In the genomic region with DNA sequence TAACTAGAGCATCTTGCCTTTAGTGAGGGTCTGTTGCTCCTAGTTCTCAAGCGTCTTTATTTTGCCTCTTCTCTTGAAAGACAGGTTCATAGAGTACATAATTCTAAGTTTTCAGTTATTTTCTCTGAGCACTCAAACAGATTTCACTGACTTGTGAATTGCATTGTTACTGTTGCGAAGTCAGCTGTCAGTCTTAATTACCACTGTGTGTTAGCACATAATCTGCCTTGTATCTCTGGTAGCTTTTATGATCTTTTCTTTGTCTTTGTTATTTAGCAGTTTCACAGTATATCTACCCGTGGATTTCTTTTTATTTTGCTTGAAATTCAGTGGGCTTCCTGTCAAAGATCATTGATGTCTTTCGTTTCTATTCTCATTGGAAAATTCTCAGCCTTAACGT, we compare ENCODE assay signal across 25 cellular contexts.
DNase-seq lines count a peak whose midpoint lies in the region; ATAC-seq, FAIRE-seq and TF ChIP-seq lines count a peak whose summit lies in the region.
"Had no signal": no experiment of that assay in that cellular context is flagged by ENCODE, and none has a peak within 500 bp of the region (broad histone marks: within the 10 kb centered on the region; RNA-seq: fewer than 3 reads in every experiment).

No MANE protein-coding gene starts in this region.

- H3K36me3 ChIP-seq in HEK293 (ENCODE audit: control insufficient read depth in 2 of 2, insufficient read depth in 1 of 2, low read length in 2 of 2) = no peaks in the 10 kb centered on the region
- H3K36me3 ChIP-seq: BE2C; BLaER1 treated with 17β-estradiol and CSF1 and Interleukin-3, amounts not matched to agents 10 nM and 100 nM had no signal

- peaks cover 4% of the 10 kb centered on the region; the same call in 1 of the 2 replicates for H3K27me3 Mint-ChIP-seq in WTC11 (ENCODE audit: low read depth)
- H3K27me3 Mint-ChIP-seq: CD4-positive, alpha-beta T cell had no signal

- peaks cover 16% of the 10 kb centered on the region for H3K9me3 Mint-ChIP-seq in WTC11

- DNase-seq in DMS53 (lab: John Stamatoyannopoulos, UW) = peak; percentile 9
- DNase-seq in DMS53 treated with DMSO at 0.1 percent for 48 hours (lab: John Stamatoyannopoulos, UW; ENCODE audit: unreplicated experiment) = no peak
- no peak for DNase-seq in WTC11 (ENCODE audit: low spot score)
- no peak for DNase-seq in frontal cortex (ENCODE audit: low spot score in 2 of 2)
- no peak for DNase-seq in MV-4-11 (lab: John Stamatoyannopoulos, UW)
- DNase-seq: AML-193; BE2C; CD4-positive, alpha-beta T cell; CD8-positive, alpha-beta memory T cell; DMS153; DMS79 treated with DMSO at 0.1 percent for 48 hours; GF-D8; GM23248; H7; HCEC 1CT; HFFc6 had no signal

- ATAC-seq in WTC11 (no peak), GM18907 (IDR thresholded peaks at IDR 0.05; ENCODE audit: unreplicated experiment) (no peak)

- TF ChIP-seq CTCF in HEK293 (tag by site-specific recombination; IDR thresholded peaks at IDR 0.05) (no peak), WTC11 (IDR thresholded peaks at IDR 0.05) (no peak)

- H3K9me3 ChIP-seq in HEK293 (ENCODE audit: control insufficient read depth, insufficient read depth, low read depth, low read length) = no peaks in the 10 kb centered on the region
- H3K9me3 ChIP-seq: BE2C had no signal

- FAIRE-seq in frontal cortex (lab: Jason Lieb, UNC) = no peak
- FAIRE-seq: A204.1, GM12892, GM19239, H1 had no signal

- H3K4me3 ChIP-seq in HEK293 (ENCODE audit: low read depth, low read length) = no peak overlapping the region
- H3K4me3 ChIP-seq: BLaER1 treated with 17β-estradiol and CSF1 and Interleukin-3, amounts not matched to agents 10 nM and 100 nM; GM23248 had no signal

- H3K27ac ChIP-seq in HEK293 (ENCODE audit: extremely low read depth, low read depth, low read length) = no peak overlapping the region
- H3K27ac ChIP-seq: 22Rv1; BLaER1 treated with 17β-estradiol and CSF1 and Interleukin-3, amounts not matched to agents 10 nM and 100 nM; GM23248 had no signal

- H3K4me3 Mint-ChIP-seq in WTC11 = no peak overlapping the region
- H3K4me3 Mint-ChIP-seq: CD4-positive, alpha-beta T cell; CD8-positive, alpha-beta memory T cell; HFFc6 had no signal

- no peaks in the 10 kb centered on the region for H3K4me1 ChIP-seq in HEK293 (ENCODE audit: control insufficient read depth, insufficient read depth, low read length)

- CTCF ChIA-PET in HEK293 (lab: Yijun Ruan, JAX) = interaction anchor here (0.6 to 1.0 kb wide), 2 partner anchors 58 to 279 kb away, joined by 3 read pairs; no protein-coding TSS in a partner anchor
- CTCF ChIA-PET in WTC11 (lab: Charles Lee) = no interaction called here

- H3K27ac Mint-ChIP-seq in WTC11 = no peak overlapping the region
- H3K27ac Mint-ChIP-seq: CD14-positive monocyte; CD4-positive, alpha-beta T cell; CD8-positive, alpha-beta memory T cell; HFFc6 had no signal

- peaks cover 6% of the 10 kb centered on the region for H3K36me3 Mint-ChIP-seq in WTC11
- H3K36me3 Mint-ChIP-seq: CD14-positive monocyte; CD8-positive, alpha-beta memory T cell had no signal

- H3K4me1 Mint-ChIP-seq in WTC11 = no peaks in the 10 kb centered on the region
- H3K4me1 Mint-ChIP-seq: CD14-positive monocyte; CD8-positive, alpha-beta memory T cell had no signal

- POLR2A ChIA-PET in HEK293 (lab: Yijun Ruan, JAX) = no interaction called here
- POLR2A ChIA-PET in WTC11 (lab: Charles Lee) = no interaction called here

TF ChIP-seq in HEK293, 187 proteins besides CTCF, POLR2A, EP300 and RAD21:
- no peak for TF ChIP-seq ZNF777 (tag by site-specific recombination; IDR thresholded peaks at IDR 0.05; ENCODE audit: borderline replicate concordance)
- TF ChIP-seq TRIM28 (IDR thresholded peaks at IDR 0.05; ENCODE audit: borderline replicate concordance, low read length) = peak; percentile 97
- TF ChIP-seq SETDB1 (IDR thresholded peaks at IDR 0.05; ENCODE audit: insufficient read length, low read length) = peak; percentile 88
- TF ChIP-seq, protein P1, sequence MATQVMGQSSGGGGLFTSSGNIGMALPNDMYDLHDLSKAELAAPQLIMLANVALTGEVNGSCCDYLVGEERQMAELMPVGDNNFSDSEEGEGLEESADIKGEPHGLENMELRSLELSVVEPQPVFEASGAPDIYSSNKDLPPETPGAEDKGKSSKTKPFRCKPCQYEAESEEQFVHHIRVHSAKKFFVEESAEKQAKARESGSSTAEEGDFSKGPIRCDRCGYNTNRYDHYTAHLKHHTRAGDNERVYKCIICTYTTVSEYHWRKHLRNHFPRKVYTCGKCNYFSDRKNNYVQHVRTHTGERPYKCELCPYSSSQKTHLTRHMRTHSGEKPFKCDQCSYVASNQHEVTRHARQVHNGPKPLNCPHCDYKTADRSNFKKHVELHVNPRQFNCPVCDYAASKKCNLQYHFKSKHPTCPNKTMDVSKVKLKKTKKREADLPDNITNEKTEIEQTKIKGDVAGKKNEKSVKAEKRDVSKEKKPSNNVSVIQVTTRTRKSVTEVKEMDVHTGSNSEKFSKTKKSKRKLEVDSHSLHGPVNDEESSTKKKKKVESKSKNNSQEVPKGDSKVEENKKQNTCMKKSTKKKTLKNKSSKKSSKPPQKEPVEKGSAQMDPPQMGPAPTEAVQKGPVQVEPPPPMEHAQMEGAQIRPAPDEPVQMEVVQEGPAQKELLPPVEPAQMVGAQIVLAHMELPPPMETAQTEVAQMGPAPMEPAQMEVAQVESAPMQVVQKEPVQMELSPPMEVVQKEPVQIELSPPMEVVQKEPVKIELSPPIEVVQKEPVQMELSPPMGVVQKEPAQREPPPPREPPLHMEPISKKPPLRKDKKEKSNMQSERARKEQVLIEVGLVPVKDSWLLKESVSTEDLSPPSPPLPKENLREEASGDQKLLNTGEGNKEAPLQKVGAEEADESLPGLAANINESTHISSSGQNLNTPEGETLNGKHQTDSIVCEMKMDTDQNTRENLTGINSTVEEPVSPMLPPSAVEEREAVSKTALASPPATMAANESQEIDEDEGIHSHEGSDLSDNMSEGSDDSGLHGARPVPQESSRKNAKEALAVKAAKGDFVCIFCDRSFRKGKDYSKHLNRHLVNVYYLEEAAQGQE (tag by site-specific recombination; IDR thresholded peaks at IDR 0.05) = no peak
TF ChIP-seq in HEK293: peak in this region for 2.

TF ChIP-seq in WTC11, 78 proteins besides CTCF, POLR2A, EP300 and RAD21:
- no peak for TF ChIP-seq CDX4 (CRISPR knock-in tag; IDR thresholded peaks at IDR 0.05; ENCODE audit: borderline replicate concordance)
- peak; percentile 94 for TF ChIP-seq ZNF317 (CRISPR knock-in tag; IDR thresholded peaks at IDR 0.05; ENCODE audit: borderline replicate concordance, low read depth)
- TF ChIP-seq, protein P2, sequence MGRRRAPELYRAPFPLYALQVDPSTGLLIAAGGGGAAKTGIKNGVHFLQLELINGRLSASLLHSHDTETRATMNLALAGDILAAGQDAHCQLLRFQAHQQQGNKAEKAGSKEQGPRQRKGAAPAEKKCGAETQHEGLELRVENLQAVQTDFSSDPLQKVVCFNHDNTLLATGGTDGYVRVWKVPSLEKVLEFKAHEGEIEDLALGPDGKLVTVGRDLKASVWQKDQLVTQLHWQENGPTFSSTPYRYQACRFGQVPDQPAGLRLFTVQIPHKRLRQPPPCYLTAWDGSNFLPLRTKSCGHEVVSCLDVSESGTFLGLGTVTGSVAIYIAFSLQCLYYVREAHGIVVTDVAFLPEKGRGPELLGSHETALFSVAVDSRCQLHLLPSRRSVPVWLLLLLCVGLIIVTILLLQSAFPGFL (CRISPR knock-in tag; IDR thresholded peaks at IDR 0.05; ENCODE audit: borderline replicate concordance) = no peak
